In the genomic region with DNA sequence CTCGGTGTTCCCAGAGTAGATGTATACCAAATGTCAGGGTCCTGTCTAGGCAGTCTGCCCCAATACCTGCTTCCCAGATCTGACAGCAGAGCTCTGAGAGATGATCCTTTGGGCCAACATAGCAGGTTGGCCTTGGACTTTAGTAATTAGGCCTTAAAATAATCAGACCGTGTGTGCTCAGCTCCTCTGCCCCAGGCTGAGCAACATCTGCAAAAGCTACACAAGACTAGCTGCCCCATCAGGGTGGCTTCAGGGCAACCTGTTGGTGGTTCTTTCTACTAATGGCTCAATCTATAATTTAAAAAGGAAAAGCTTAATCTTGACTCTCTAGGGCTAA, we compare ENCODE assay signal across 18 cellular contexts.
"Had no signal": no experiment of that assay in that cellular context is flagged by ENCODE, and none has a peak within 500 bp of the region (broad histone marks: within the 10 kb centered on the region; RNA-seq: fewer than 3 reads in every experiment).

No MANE protein-coding gene starts in this region.

- H3K27ac ChIP-seq: brain microvascular endothelial cell, foreskin keratinocyte, lower lobe of right lung, neural progenitor cell had no signal

- FAIRE-seq: small intestine had no signal

- H3K9me3 Mint-ChIP-seq: activated CD4-positive, alpha-beta memory T cell treated with anti-CD3 and anti-CD28 coated beads, Interleukin-2, amount 10 ng/mL, durations not matched to agents 7 days and 5 days; activated naive CD4-positive, alpha-beta T cell treated with anti-CD3 and anti-CD28 coated beads, Interleukin-2, amount 50 U/mL, for 72 hours; central memory CD8-positive, alpha-beta T cell; mesothelial cell of epicardium had no signal

- H3K27me3 Mint-ChIP-seq: activated CD4-positive, alpha-beta memory T cell treated with anti-CD3 and anti-CD28 coated beads, Interleukin-2, amount 10 ng/mL, durations not matched to agents 7 days and 5 days; central memory CD8-positive, alpha-beta T cell had no signal

- H3K36me3 Mint-ChIP-seq: activated naive CD4-positive, alpha-beta T cell treated with anti-CD3 and anti-CD28 coated beads, Interleukin-2, amount 50 U/mL, for 72 hours had no signal

- H3K27me3 ChIP-seq: brain microvascular endothelial cell, foreskin keratinocyte, neural progenitor cell had no signal

- H3K4me1 Mint-ChIP-seq: central memory CD8-positive, alpha-beta T cell had no signal

- H3K4me3 ChIP-seq: lower lobe of right lung, neural progenitor cell had no signal

- ATAC-seq: activated naive CD4-positive, alpha-beta T cell treated with anti-CD3 and anti-CD28 coated beads, Interleukin-2, amount 50 U/mL, for 72 hours had no signal

- DNase-seq: activated CD4-positive, alpha-beta memory T cell treated with anti-CD3 and anti-CD28 coated beads, Interleukin-2, amount 10 ng/mL, durations not matched to agents 7 days and 5 days; activated CD4-positive, alpha-beta T cell treated with anti-CD3 and anti-CD28 coated beads for 4 hours; activated CD8-positive, alpha-beta memory T cell treated with anti-CD3 and anti-CD28 coated beads, Interleukin-2, amount 50 U/mL, for 4 hours; activated effector memory CD4-positive, alpha-beta T cell treated with anti-CD3 and anti-CD28 coated beads, Interleukin-2, amount 50 U/mL, for 16 hours; activated T-cell treated with anti-CD3 and anti-CD28 coated beads, Interleukin-2, amount 50 U/mL, for 48 hours; cortex of kidney; effector CD8-positive, alpha-beta T cell; lower lobe of right lung; retina; small intestine; stimulated activated CD4-positive, alpha-beta T cell treated with anti-CD3 and anti-CD28 coated beads, Interleukin-4, amount 100 ng/mL, for 24 hours; stimulated activated naive CD4-positive, alpha-beta T cell had no signal

- H3K4me3 Mint-ChIP-seq: activated CD4-positive, alpha-beta memory T cell treated with anti-CD3 and anti-CD28 coated beads, Interleukin-2, amount 10 ng/mL, durations not matched to agents 7 days and 5 days; central memory CD8-positive, alpha-beta T cell; mesothelial cell of epicardium; neural progenitor cell had no signal

- H3K36me3 ChIP-seq: brain microvascular endothelial cell, lower lobe of right lung, neural progenitor cell had no signal

- H2AFZ ChIP-seq: neural progenitor cell had no signal

- H3K27ac Mint-ChIP-seq: activated CD4-positive, alpha-beta memory T cell treated with anti-CD3 and anti-CD28 coated beads, Interleukin-2, amount 10 ng/mL, durations not matched to agents 7 days and 5 days; activated naive CD4-positive, alpha-beta T cell treated with anti-CD3 and anti-CD28 coated beads, Interleukin-2, amount 50 U/mL, for 72 hours; neural progenitor cell had no signal

- H3K9ac ChIP-seq: neural progenitor cell had no signal

- H3K9me3 ChIP-seq: lower lobe of right lung had no signal
